In the genomic region with DNA sequence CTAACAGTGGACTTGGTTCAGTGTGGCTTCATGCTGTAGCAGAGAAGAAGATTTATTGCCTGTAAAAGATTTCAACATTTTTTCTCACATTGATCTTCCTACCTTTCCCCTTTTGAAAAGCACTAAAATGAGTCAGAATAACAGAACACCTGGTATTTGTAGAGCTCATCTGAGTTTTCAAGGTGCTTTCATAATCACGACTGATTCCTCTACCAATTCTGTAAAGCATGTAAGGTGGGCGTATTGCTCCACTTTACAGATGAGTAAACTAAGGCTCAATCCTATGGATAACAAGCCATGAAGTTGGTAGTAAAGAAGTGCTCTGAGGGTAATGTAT, we compare ENCODE assay signal across 24 cellular contexts.
"Had no signal": no experiment of that assay in that cellular context is flagged by ENCODE, and none has a peak within 500 bp of the region (broad histone marks: within the 10 kb centered on the region; RNA-seq: fewer than 3 reads in every experiment).

No MANE protein-coding gene starts in this region.

- H3K4me1 ChIP-seq: left ventricle myocardium inferior, parathyroid adenoma, psoas muscle, right atrium auricular region, right lobe of liver, tibial nerve, upper lobe of left lung, vagina had no signal

- H3K4me1 Mint-ChIP-seq: mesothelial cell of epicardium, naive B cell, natural killer cell had no signal

- H3K36me3 ChIP-seq: left ventricle myocardium inferior, right atrium auricular region, right lobe of liver, tibial nerve, upper lobe of left lung, vagina had no signal

- ATAC-seq: natural killer cell; psoas muscle; right lobe of liver; stimulated activated memory B cell treated with anti-CD40 and anti-IgM and Interleukin-4, amounts not matched to agents 10 μg/mL and 1 μg/mL and 100 μg/mL, for 72 hours; stimulated activated naive CD8-positive, alpha-beta T cell treated with anti-CD3 and anti-CD28 coated beads, Interleukin-15, amount 100 ng/mL, for 72 hours had no signal

- DNase-seq: islet precursor cell; left ventricle myocardium inferior; mesendoderm; naive B cell; natural killer cell; nucleus accumbens; psoas muscle; right lobe of liver; stimulated activated CD4-positive, alpha-beta T cell treated with anti-CD3 and anti-CD28 coated beads, Interleukin-1b, Interleukin-23, amount 100 ng/mL, for 48 hours; stimulated activated CD4-positive, alpha-beta T cell treated with anti-CD3 and anti-CD28 coated beads, Interleukin-2, amount 100 ng/mL, for 48 hours; stimulated activated CD4-positive, alpha-beta T cell treated with anti-CD3 and anti-CD28 coated beads, Interleukin-4, amount 100 ng/mL, for 4 hours; stimulated activated CD8-positive, alpha-beta memory T cell treated with anti-CD3 and anti-CD28 coated beads, Interleukin-4, amount 100 ng/mL, for 48 hours; stimulated activated naive CD4-positive, alpha-beta T cell treated with Interleukin-2 at 50 U/mL for 16 hours; stimulated activated naive CD8-positive, alpha-beta T cell treated with anti-CD3 and anti-CD28 coated beads, Interleukin-15, amount 100 ng/mL, for 72 hours; substantia nigra had no signal

- H3K4me3 ChIP-seq: left ventricle myocardium inferior, lung, psoas muscle, right atrium auricular region, right lobe of liver, smooth muscle cell, tibial nerve, upper lobe of left lung, vagina had no signal

- H3K4me3 Mint-ChIP-seq: mesothelial cell of epicardium; naive B cell; natural killer cell; stimulated activated memory B cell treated with anti-CD40 and anti-IgM and Interleukin-4, amounts not matched to agents 10 μg/mL and 1 μg/mL and 100 μg/mL, for 72 hours; stimulated activated naive CD8-positive, alpha-beta T cell treated with anti-CD3 and anti-CD28 coated beads, Interleukin-15, amount 100 ng/mL, for 72 hours had no signal

- H3K36me3 Mint-ChIP-seq: mesothelial cell of epicardium, naive B cell, natural killer cell had no signal

- H3K9me3 Mint-ChIP-seq: mesothelial cell of epicardium; natural killer cell; stimulated activated memory B cell treated with anti-CD40 and anti-IgM and Interleukin-4, amounts not matched to agents 10 μg/mL and 1 μg/mL and 100 μg/mL, for 72 hours; stimulated activated naive CD8-positive, alpha-beta T cell treated with anti-CD3 and anti-CD28 coated beads, Interleukin-15, amount 100 ng/mL, for 72 hours had no signal

- H3K27ac ChIP-seq: left ventricle myocardium inferior, parathyroid adenoma, psoas muscle, right atrium auricular region, right lobe of liver, tibial nerve, upper lobe of left lung, vagina had no signal

- H3K27ac Mint-ChIP-seq: mesothelial cell of epicardium; naive B cell; natural killer cell; stimulated activated memory B cell treated with anti-CD40 and anti-IgM and Interleukin-4, amounts not matched to agents 10 μg/mL and 1 μg/mL and 100 μg/mL, for 72 hours had no signal

- H3K27me3 ChIP-seq: right atrium auricular region, right lobe of liver, tibial nerve, upper lobe of left lung, vagina had no signal

- H3K9me3 ChIP-seq: left ventricle myocardium inferior, psoas muscle, right atrium auricular region, right lobe of liver, tibial nerve, upper lobe of left lung, vagina had no signal
